ENCODE assay signal across 20 cellular contexts in genomic region chr17:15882058-15882720, GRCh38.
DNase-seq lines count a peak whose midpoint lies in the region; ATAC-seq, FAIRE-seq and TF ChIP-seq lines count a peak whose summit lies in the region.
"Had no signal": no experiment of that assay in that cellular context is flagged by ENCODE, and none has a peak within 500 bp of the region (broad histone marks: within the 10 kb centered on the region; RNA-seq: fewer than 3 reads in every experiment).

No MANE protein-coding gene starts in this region.

- H2AFZ ChIP-seq in GM23338, result peak overlapping the region; percentile 78
- no peak overlapping the region for H2AFZ ChIP-seq in HepG2 (ENCODE audit: low read length)

- peak; percentile 40 for TF ChIP-seq RAD21 in HepG2 (CRISPR knock-in tag; IDR thresholded peaks at IDR 0.05)

- DNase-seq in BJ (ENCODE audit: low read depth) (no peak), GM23338 (ENCODE audit: low spot score) (peak; percentile 69), astrocyte of the spinal cord (ENCODE audit: low read depth, low spot score) (no peak), HepG2 (ENCODE audit: low spot score) (peak; percentile 49), OCI-M2 (lab: John Stamatoyannopoulos, UW; ENCODE audit: unreplicated experiment) (no peak)
- DNase-seq in activated naive CD4-positive, alpha-beta T cell treated with anti-CD3 and anti-CD28 coated beads, Interleukin-2, amount 10 ng/mL, durations not matched to agents 7 days and 5 days, result no peak
- no peak for DNase-seq in activated CD8-positive, alpha-beta T cell treated with anti-CD3 and anti-CD28 coated beads for 36 hours
- DNase-seq: foreskin fibroblast; immature natural killer cell; NCI-H1048; NCI-H526 treated with DMSO at 0.1 percent for 48 hours; right lobe of liver; stimulated activated CD4-positive, alpha-beta T cell treated with anti-CD3 and anti-CD28 coated beads, Interleukin-2, amount 100 ng/mL, for 48 hours had no signal

- H3K4me1 ChIP-seq in GM23338 (ENCODE audit: insufficient read depth) (no peaks in the 10 kb centered on the region), HepG2 (ENCODE audit: insufficient read depth, low read length) (peaks cover 11% of the 10 kb centered on the region)
- H3K4me1 ChIP-seq: right lobe of liver had no signal

- 0 out of 2 replicates have a peak, but pooled peaks cover 5% of the 10 kb centered on the region for H3K9me2 ChIP-seq in GM23338 (ENCODE audit: insufficient read depth)

- H3K9me3 ChIP-seq in HepG2 (ENCODE audit: low read length), result no peaks in the 10 kb centered on the region
- H3K9me3 ChIP-seq: right lobe of liver had no signal

- H3K4me3 ChIP-seq in BJ (ENCODE audit: low read depth, low read length) (no peak overlapping the region), GM23338 (no peak overlapping the region), astrocyte of the spinal cord (ENCODE audit: low read depth, low read length) (no peak overlapping the region), HepG2 (replicated peaks in 1 of 3; ENCODE audit: insufficient read depth in 1 of 3, low read depth in 2 of 3, low read length in 3 of 3) (no peak overlapping the region)
- H3K4me3 ChIP-seq: right lobe of liver had no signal

- no peak overlapping the region for H3K27ac Mint-ChIP-seq in GM23338
- H3K27ac Mint-ChIP-seq in activated naive CD4-positive, alpha-beta T cell treated with anti-CD3 and anti-CD28 coated beads, Interleukin-2, amount 10 ng/mL, durations not matched to agents 7 days and 5 days, result no peak overlapping the region
- no peak overlapping the region for H3K27ac Mint-ChIP-seq in activated CD8-positive, alpha-beta T cell treated with anti-CD3 and anti-CD28 coated beads for 36 hours
- H3K27ac Mint-ChIP-seq: activated T-helper 17 cell treated with anti-CD3 and anti-CD28 coated beads, Interleukin-2, amount 50 U/mL, for 72 hours; B cell; immature natural killer cell; mesothelial cell of epicardium had no signal

- no peaks in the 10 kb centered on the region; the same call in 2 of the 3 replicates for H3K9me3 Mint-ChIP-seq in GM23338
- H3K9me3 Mint-ChIP-seq in activated naive CD4-positive, alpha-beta T cell treated with anti-CD3 and anti-CD28 coated beads, Interleukin-2, amount 10 ng/mL, durations not matched to agents 7 days and 5 days, result no peaks in the 10 kb centered on the region
- no peaks in the 10 kb centered on the region for H3K9me3 Mint-ChIP-seq in activated CD8-positive, alpha-beta T cell treated with anti-CD3 and anti-CD28 coated beads for 36 hours
- H3K9me3 Mint-ChIP-seq: activated T-helper 17 cell treated with anti-CD3 and anti-CD28 coated beads, Interleukin-2, amount 50 U/mL, for 72 hours; immature natural killer cell had no signal

- FAIRE-seq in HepG2 (lab: Jason Lieb, UNC), result peak; percentile 66
- FAIRE-seq: endometrium, RCC 7860 had no signal

- in situ Hi-C loops in astrocyte of the spinal cord (cut with HindIII; ENCODE audit: low sequenced_read_pairs), result no loop called here
- in situ Hi-C loops in HepG2 (cut with HindIII; ENCODE audit: extremely low pct_ligation_motif_present, low pct_unique_long_range_greater_than_20kb), result no loop called here

- no peaks in the 10 kb centered on the region for H3F3A ChIP-seq in GM23338 (replicated peaks; ENCODE audit: low read depth)

- H3K36me3 Mint-ChIP-seq in GM23338 (ENCODE audit: low read depth), result no peaks in the 10 kb centered on the region
- H3K36me3 Mint-ChIP-seq in activated naive CD4-positive, alpha-beta T cell treated with anti-CD3 and anti-CD28 coated beads, Interleukin-2, amount 10 ng/mL, durations not matched to agents 7 days and 5 days, result no peaks in the 10 kb centered on the region
- no peaks in the 10 kb centered on the region for H3K36me3 Mint-ChIP-seq in activated CD8-positive, alpha-beta T cell treated with anti-CD3 and anti-CD28 coated beads for 36 hours (ENCODE audit: low read depth)
- H3K36me3 Mint-ChIP-seq: immature natural killer cell, mesothelial cell of epicardium had no signal

- peaks cover 5% of the 10 kb centered on the region; the same call in 2 of the 3 replicates for H3K4me1 Mint-ChIP-seq in GM23338
- peaks cover 16% of the 10 kb centered on the region for H3K4me1 Mint-ChIP-seq in activated naive CD4-positive, alpha-beta T cell treated with anti-CD3 and anti-CD28 coated beads, Interleukin-2, amount 10 ng/mL, durations not matched to agents 7 days and 5 days
- peaks cover 19% of the 10 kb centered on the region for H3K4me1 Mint-ChIP-seq in activated CD8-positive, alpha-beta T cell treated with anti-CD3 and anti-CD28 coated beads for 36 hours (ENCODE audit: low read depth)
- H3K4me1 Mint-ChIP-seq: B cell, immature natural killer cell had no signal

- H4K20me1 ChIP-seq in GM23338 (replicated peaks; ENCODE audit: insufficient read depth) (no peaks in the 10 kb centered on the region), HepG2 (ENCODE audit: insufficient read depth, low read length) (no peaks in the 10 kb centered on the region)

- POLR2A ChIA-PET in BJ (lab: Charles Lee), result no interaction called here
- POLR2A ChIA-PET in HepG2 (lab: Yijun Ruan, JAX), result no interaction called here
- POLR2A ChIA-PET in activated CD8-positive, alpha-beta T cell treated with anti-CD3 and anti-CD28 coated beads for 36 hours (lab: Charles Lee), result no interaction called here

- intact Hi-C loops in HepG2 (cut with micrococcal nuclease; ENCODE audit: unreplicated experiment), result no loop called here
- intact Hi-C loops in activated CD8-positive, alpha-beta T cell treated with anti-CD3 and anti-CD28 coated beads for 36 hours (cut with micrococcal nuclease), result no loop called here

- H3K79me2 ChIP-seq in GM23338 (replicated peaks; ENCODE audit: insufficient read depth) (no peaks in the 10 kb centered on the region), HepG2 (ENCODE audit: insufficient read depth, low read length) (no peaks in the 10 kb centered on the region)

- no TSS peak for BruUV-seq in HepG2 (replicated peaks; lab: Mats Ljungman, UMichigan)

- H3K4me2 ChIP-seq in GM23338, result no peak overlapping the region
- H3K4me2 ChIP-seq in HepG2 (ENCODE audit: low read depth, low read length), result peak overlapping the region; percentile 37

- WGBS in HepG2 (ENCODE audit: low lambda C conversion rate), result 15% methylated on average over 8 of the region's 8 CpGs

- TF ChIP-seq EP300 in HepG2 (IDR thresholded peaks at IDR 0.05; ENCODE audit: low read depth in 2 of 2, low read length in 2 of 2) (no peak), HepG2 (CRISPR knock-in tag; IDR thresholded peaks at IDR 0.05; ENCODE audit: borderline replicate concordance) (no peak)

- H3K9ac ChIP-seq in HepG2 (ENCODE audit: insufficient read depth, low read depth, low read length), result no peak overlapping the region

- H3K36me3 ChIP-seq in BJ (ENCODE audit: control insufficient read depth, insufficient read depth, low read length) (no peaks in the 10 kb centered on the region), GM23338 (ENCODE audit: insufficient read depth) (no peaks in the 10 kb centered on the region), HepG2 (replicated peaks in 1 of 2; ENCODE audit: control insufficient read depth in 1 of 2, insufficient read depth in 2 of 2, low read length in 2 of 2) (no peaks in the 10 kb centered on the region)
- H3K36me3 ChIP-seq: right lobe of liver had no signal

- H3K27me3 Mint-ChIP-seq in GM23338 (ENCODE audit: insufficient read depth, low read depth, poor library complexity), result peaks cover 3% of the 10 kb centered on the region
- peaks cover 7% of the 10 kb centered on the region for H3K27me3 Mint-ChIP-seq in activated naive CD4-positive, alpha-beta T cell treated with anti-CD3 and anti-CD28 coated beads, Interleukin-2, amount 10 ng/mL, durations not matched to agents 7 days and 5 days
- H3K27me3 Mint-ChIP-seq in activated CD8-positive, alpha-beta T cell treated with anti-CD3 and anti-CD28 coated beads for 36 hours, result no peaks in the 10 kb centered on the region
- H3K27me3 Mint-ChIP-seq: activated T-helper 17 cell treated with anti-CD3 and anti-CD28 coated beads, Interleukin-2, amount 50 U/mL, for 72 hours had no signal

- CTCF ChIA-PET in BJ (lab: Yijun Ruan, JAX), result interaction anchor here (1.4 to 1.6 kb wide), 2 partner anchors 29 to 63 kb away, joined by 3 to 5 read pairs; partner anchors contain the start of gene ADORA2B
- CTCF ChIA-PET in HepG2 (lab: Yijun Ruan, JAX; ENCODE audit: low intra/inter-chr PET ratio, low total read pairs), result no interaction called here
- CTCF ChIA-PET in activated naive CD4-positive, alpha-beta T cell treated with anti-CD3 and anti-CD28 coated beads, Interleukin-2, amount 10 ng/mL, durations not matched to agents 7 days and 5 days (lab: Charles Lee), result no interaction called here
- CTCF ChIA-PET in activated CD8-positive, alpha-beta T cell treated with anti-CD3 and anti-CD28 coated beads for 36 hours (lab: Charles Lee), result interaction anchor here (0.9 kb wide), 1 partner anchor 28 kb away, joined by 3 read pairs; no protein-coding TSS in a partner anchor

- H3K27me3 ChIP-seq in BJ (ENCODE audit: control insufficient read depth, insufficient read depth, low read length) (0 out of 2 replicates have a peak, but pooled peaks cover 1% of the 10 kb centered on the region), GM23338 (ENCODE audit: insufficient read depth) (no peaks in the 10 kb centered on the region), HepG2 (ENCODE audit: control insufficient read depth in 1 of 2, insufficient read depth in 2 of 2, low read length in 2 of 2) (no peaks in the 10 kb centered on the region)
- H3K27me3 ChIP-seq: right lobe of liver had no signal

- no peak overlapping the region for H3K4me3 Mint-ChIP-seq in GM23338
- H3K4me3 Mint-ChIP-seq in activated naive CD4-positive, alpha-beta T cell treated with anti-CD3 and anti-CD28 coated beads, Interleukin-2, amount 10 ng/mL, durations not matched to agents 7 days and 5 days, result no peak overlapping the region
- no peak overlapping the region for H3K4me3 Mint-ChIP-seq in activated CD8-positive, alpha-beta T cell treated with anti-CD3 and anti-CD28 coated beads for 36 hours
- H3K4me3 Mint-ChIP-seq: activated T-helper 17 cell treated with anti-CD3 and anti-CD28 coated beads, Interleukin-2, amount 50 U/mL, for 72 hours; B cell; immature natural killer cell; mesothelial cell of epicardium; neural crest cell had no signal

- TF ChIP-seq CTCF in BJ (IDR thresholded peaks at IDR 0.05; ENCODE audit: insufficient read depth, low read depth, low read length), result 0 out of 2 replicates have a peak, but pooled peaks have one; percentile 2
- peak; percentile 58 to 66 for TF ChIP-seq CTCF in GM23338 (conservative IDR thresholded peaks at IDR 0.05; ENCODE audit: low read depth in 2 of 2)
- peak; percentile 6 for TF ChIP-seq CTCF in astrocyte of the spinal cord (IDR thresholded peaks at IDR 0.05; ENCODE audit: low read depth, low read length)
- peak; percentile 71 for TF ChIP-seq CTCF in HepG2 (CRISPR knock-in tag; IDR thresholded peaks at IDR 0.05)
- TF ChIP-seq CTCF in activated CD8-positive, alpha-beta T cell treated with anti-CD3 and anti-CD28 coated beads for 36 hours (IDR thresholded peaks at IDR 0.05), result no peak

- H3K27ac ChIP-seq in GM23338 (ENCODE audit: low read depth) (no peak overlapping the region), HepG2 (ENCODE audit: extremely low read length, insufficient read depth, low read length) (no peak overlapping the region)
- H3K27ac ChIP-seq: right lobe of liver had no signal

- ATAC-seq in GM23338 (peak; percentile 96), HepG2 (peak; percentile 98)
- no peak for ATAC-seq in activated CD8-positive, alpha-beta T cell treated with anti-CD3 and anti-CD28 coated beads for 36 hours
- ATAC-seq in activated CD4-positive, CD25-positive, alpha-beta regulatory T cell treated with anti-CD3 and anti-CD28 coated beads, Interleukin-2, amount 50 U/mL, for 24 hours, result no peak
- ATAC-seq: activated T-helper 17 cell treated with anti-CD3 and anti-CD28 coated beads, Interleukin-2, amount 50 U/mL, for 72 hours had no signal

- no peak for TF ChIP-seq POLR2A in HepG2 (IDR thresholded peaks at IDR 0.05; ENCODE audit: insufficient read depth in 1 of 2, low read depth in 2 of 2, low read length in 2 of 2)

Comparison
In these comparisons a context has a peak if more than half of its experiments do, and no peak if none do; other contexts are left out.
1. DNase-seq: peak in GM23338 (single experiment) and HepG2 (single experiment); none in BJ (single experiment), astrocyte of the spinal cord (single experiment), activated naive CD4-positive, alpha-beta T cell treated with anti-CD3 and anti-CD28 coated beads, Interleukin-2, amount 10 ng/mL, durations not matched to agents 7 days and 5 days (single experiment), OCI-M2 (single experiment) and activated CD8-positive, alpha-beta T cell treated with anti-CD3 and anti-CD28 coated beads for 36 hours (single experiment).
2. ATAC-seq: peak in GM23338 (single experiment) and HepG2 (single experiment); none in activated CD8-positive, alpha-beta T cell treated with anti-CD3 and anti-CD28 coated beads for 36 hours (single experiment) and activated CD4-positive, CD25-positive, alpha-beta regulatory T cell treated with anti-CD3 and anti-CD28 coated beads, Interleukin-2, amount 50 U/mL, for 24 hours (0 of 2).
3. CTCF ChIA-PET loops: an anchor here in BJ (1.4 to 1.6 kb wide) and activated CD8-positive, alpha-beta T cell treated with anti-CD3 and anti-CD28 coated beads for 36 hours (0.9 kb wide); none called in HepG2 and activated naive CD4-positive, alpha-beta T cell treated with anti-CD3 and anti-CD28 coated beads, Interleukin-2, amount 10 ng/mL, durations not matched to agents 7 days and 5 days.